Comparison of ENCODE assay signal across 1 cellular context in the genomic region with DNA sequence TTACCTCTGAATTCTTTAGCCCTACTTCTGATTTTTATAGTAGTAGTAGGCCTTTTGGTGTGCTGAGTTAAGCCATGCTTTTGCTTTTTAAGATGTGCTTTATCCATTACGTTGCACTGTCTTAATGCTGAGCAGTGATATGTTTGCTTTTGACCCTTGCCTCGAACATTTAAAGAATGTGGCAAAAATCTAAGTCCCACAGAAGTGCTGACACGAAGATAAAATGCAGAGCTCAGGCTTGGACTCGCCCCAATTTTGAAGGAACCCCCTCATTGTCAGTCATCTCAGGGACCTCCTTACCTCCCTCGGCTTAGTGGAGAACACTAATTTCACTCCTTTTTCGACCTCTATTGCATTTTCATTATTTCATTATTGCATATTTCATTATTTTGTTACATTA.
TF ChIP-seq lines count a peak whose summit lies in the region.

No MANE protein-coding gene starts in this region.

TF ChIP-seq in A549, 52 proteins besides CTCF, POLR2A, EP300 and RAD21 (continued from another document):
- TF ChIP-seq, protein P1, sequence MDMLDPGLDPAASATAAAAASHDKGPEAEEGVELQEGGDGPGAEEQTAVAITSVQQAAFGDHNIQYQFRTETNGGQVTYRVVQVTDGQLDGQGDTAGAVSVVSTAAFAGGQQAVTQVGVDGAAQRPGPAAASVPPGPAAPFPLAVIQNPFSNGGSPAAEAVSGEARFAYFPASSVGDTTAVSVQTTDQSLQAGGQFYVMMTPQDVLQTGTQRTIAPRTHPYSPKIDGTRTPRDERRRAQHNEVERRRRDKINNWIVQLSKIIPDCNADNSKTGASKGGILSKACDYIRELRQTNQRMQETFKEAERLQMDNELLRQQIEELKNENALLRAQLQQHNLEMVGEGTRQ (IDR thresholded peaks at IDR 0.05) = no peak
- TF ChIP-seq TFCP2L1 (CRISPR knock-in tag; IDR thresholded peaks at IDR 0.05) = no peak
- TF ChIP-seq, protein P2, sequence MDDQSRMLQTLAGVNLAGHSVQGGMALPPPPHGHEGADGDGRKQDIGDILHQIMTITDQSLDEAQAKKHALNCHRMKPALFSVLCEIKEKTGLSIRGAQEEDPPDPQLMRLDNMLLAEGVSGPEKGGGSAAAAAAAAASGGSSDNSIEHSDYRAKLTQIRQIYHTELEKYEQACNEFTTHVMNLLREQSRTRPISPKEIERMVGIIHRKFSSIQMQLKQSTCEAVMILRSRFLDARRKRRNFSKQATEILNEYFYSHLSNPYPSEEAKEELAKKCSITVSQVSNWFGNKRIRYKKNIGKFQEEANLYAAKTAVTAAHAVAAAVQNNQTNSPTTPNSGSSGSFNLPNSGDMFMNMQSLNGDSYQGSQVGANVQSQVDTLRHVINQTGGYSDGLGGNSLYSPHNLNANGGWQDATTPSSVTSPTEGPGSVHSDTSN (IDR thresholded peaks at IDR 0.05) = no peak
